In the genomic region with DNA sequence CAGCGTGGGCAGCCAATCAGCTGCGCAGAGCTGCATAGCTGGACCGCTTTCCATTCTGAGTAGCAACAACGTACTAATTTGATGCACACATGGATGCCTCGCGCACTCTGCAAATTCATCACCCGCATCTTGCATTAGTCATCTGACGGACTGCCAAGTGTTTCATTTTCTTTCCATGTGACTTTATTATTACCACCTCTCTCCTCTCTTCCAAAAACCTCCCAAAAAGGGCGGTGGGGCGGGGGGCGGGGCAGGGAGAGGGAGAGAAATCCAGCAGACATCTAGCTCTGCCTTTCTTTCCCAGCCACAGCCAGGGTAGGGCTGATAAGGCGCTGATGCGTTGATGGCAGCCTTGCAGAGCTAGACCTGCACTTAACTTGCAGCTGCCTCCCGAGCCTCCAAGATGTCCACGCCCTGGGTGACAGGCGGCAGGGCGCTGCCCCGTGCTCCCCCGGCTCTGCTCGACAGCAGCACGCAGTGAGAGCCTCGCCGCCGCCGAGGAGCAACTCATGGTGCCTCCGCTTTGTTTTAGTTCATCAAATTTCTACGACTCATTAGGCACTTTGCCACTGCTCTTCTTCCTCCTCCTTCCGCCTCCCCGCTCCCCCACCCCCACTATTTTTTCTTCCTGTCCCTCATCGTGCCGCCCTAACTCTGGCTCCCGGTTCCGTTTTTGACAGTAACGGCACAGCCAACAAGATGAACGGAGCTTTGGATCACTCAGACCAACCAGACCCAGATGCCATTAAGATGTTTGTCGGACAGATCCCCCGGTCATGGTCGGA, we compare ENCODE assay signal across 1 cellular context.
TF ChIP-seq lines count a peak whose summit lies in the region.

No MANE protein-coding gene starts in this region.

TF ChIP-seq in K562, 482 proteins besides CTCF, POLR2A, EP300 and RAD21 (continued from another document):
- TF ChIP-seq, protein P1, sequence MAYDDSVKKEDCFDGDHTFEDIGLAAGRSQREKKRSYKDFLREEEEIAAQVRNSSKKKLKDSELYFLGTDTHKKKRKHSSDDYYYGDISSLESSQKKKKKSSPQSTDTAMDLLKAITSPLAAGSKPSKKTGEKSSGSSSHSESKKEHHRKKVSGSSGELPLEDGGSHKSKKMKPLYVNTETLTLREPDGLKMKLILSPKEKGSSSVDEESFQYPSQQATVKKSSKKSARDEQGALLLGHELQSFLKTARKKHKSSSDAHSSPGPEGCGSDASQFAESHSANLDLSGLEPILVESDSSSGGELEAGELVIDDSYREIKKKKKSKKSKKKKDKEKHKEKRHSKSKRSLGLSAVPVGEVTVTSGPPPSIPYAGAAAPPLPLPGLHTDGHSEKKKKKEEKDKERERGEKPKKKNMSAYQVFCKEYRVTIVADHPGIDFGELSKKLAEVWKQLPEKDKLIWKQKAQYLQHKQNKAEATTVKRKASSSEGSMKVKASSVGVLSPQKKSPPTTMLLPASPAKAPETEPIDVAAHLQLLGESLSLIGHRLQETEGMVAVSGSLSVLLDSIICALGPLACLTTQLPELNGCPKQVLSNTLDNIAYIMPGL (CRISPR knock-in tag; IDR thresholded peaks at IDR 0.05) = no peak
- TF ChIP-seq L3MBTL2 (IDR thresholded peaks at IDR 0.05) (peak; percentile 50), ZNF263 (CRISPR knock-in tag; IDR thresholded peaks at IDR 0.05; ENCODE audit: borderline replicate concordance) (peak; percentile 86), CXXC5 (CRISPR knock-in tag; IDR thresholded peaks at IDR 0.05) (peak; percentile 61), SPI1 (IDR thresholded peaks at IDR 0.05; ENCODE audit: borderline replicate concordance, low read depth, low read length) (peak; percentile 43; the same call in 1 of the 2 replicates)
- TF ChIP-seq, protein P2, sequence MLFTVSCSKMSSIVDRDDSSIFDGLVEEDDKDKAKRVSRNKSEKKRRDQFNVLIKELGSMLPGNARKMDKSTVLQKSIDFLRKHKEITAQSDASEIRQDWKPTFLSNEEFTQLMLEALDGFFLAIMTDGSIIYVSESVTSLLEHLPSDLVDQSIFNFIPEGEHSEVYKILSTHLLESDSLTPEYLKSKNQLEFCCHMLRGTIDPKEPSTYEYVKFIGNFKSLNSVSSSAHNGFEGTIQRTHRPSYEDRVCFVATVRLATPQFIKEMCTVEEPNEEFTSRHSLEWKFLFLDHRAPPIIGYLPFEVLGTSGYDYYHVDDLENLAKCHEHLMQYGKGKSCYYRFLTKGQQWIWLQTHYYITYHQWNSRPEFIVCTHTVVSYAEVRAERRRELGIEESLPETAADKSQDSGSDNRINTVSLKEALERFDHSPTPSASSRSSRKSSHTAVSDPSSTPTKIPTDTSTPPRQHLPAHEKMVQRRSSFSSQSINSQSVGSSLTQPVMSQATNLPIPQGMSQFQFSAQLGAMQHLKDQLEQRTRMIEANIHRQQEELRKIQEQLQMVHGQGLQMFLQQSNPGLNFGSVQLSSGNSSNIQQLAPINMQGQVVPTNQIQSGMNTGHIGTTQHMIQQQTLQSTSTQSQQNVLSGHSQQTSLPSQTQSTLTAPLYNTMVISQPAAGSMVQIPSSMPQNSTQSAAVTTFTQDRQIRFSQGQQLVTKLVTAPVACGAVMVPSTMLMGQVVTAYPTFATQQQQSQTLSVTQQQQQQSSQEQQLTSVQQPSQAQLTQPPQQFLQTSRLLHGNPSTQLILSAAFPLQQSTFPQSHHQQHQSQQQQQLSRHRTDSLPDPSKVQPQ (CRISPR knock-in tag; IDR thresholded peaks at IDR 0.05; ENCODE audit: borderline replicate concordance) = no peak
- TF ChIP-seq, protein P3, sequence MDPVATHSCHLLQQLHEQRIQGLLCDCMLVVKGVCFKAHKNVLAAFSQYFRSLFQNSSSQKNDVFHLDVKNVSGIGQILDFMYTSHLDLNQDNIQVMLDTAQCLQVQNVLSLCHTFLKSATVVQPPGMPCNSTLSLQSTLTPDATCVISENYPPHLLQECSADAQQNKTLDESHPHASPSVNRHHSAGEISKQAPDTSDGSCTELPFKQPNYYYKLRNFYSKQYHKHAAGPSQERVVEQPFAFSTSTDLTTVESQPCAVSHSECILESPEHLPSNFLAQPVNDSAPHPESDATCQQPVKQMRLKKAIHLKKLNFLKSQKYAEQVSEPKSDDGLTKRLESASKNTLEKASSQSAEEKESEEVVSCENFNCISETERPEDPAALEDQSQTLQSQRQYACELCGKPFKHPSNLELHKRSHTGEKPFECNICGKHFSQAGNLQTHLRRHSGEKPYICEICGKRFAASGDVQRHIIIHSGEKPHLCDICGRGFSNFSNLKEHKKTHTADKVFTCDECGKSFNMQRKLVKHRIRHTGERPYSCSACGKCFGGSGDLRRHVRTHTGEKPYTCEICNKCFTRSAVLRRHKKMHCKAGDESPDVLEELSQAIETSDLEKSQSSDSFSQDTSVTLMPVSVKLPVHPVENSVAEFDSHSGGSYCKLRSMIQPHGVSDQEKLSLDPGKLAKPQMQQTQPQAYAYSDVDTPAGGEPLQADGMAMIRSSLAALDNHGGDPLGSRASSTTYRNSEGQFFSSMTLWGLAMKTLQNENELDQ (CRISPR knock-in tag; IDR thresholded peaks at IDR 0.05; ENCODE audit: borderline replicate concordance) = no peak
- TF ChIP-seq, protein P4, sequence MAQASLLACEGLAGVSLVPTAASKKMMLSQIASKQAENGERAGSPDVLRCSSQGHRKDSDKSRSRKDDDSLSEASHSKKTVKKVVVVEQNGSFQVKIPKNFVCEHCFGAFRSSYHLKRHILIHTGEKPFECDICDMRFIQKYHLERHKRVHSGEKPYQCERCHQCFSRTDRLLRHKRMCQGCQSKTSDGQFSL (CRISPR knock-in tag; IDR thresholded peaks at IDR 0.05) = peak; percentile 47
- TF ChIP-seq, protein P4 (tag; IDR thresholded peaks at IDR 0.05) = no peak
